Comparison of ENCODE assay signal across 9 cellular contexts in genomic region chr7:39580150-39580874, GRCh38. TPM values are rescaled to one million over a fixed set of nuclear protein-coding genes. Genes with fewer than 3 reads are reported as not detected.
DNase-seq lines count a peak whose midpoint lies in the region; ATAC-seq and TF ChIP-seq lines count a peak whose summit lies in the region.
"Had no signal": no experiment of that assay in that cellular context is flagged by ENCODE, and none has a peak within 500 bp of the region (broad histone marks: within the 10 kb centered on the region; RNA-seq: fewer than 3 reads in every experiment).

No MANE protein-coding gene starts in this region.

- no peaks in the 10 kb centered on the region for H3K27me3 ChIP-seq in right cardiac atrium (ENCODE audit: control insufficient read depth, insufficient read depth)
- H3K27me3 ChIP-seq in gastrocnemius medialis, result no peaks in the 10 kb centered on the region
- H3K27me3 ChIP-seq: BLaER1 treated with 17β-estradiol and CSF1 and Interleukin-3, amounts not matched to agents 10 nM and 100 nM had no signal

- peak; percentile 65 to 89 (median 83) for TF ChIP-seq CTCF in gastrocnemius medialis (IDR thresholded peaks at IDR 0.05 in 4 of 5, conservative IDR thresholded peaks at IDR 0.05 in 1 of 5)

- DNase-seq in activated gamma-delta T cell treated with Interleukin-2 at 50 U/mL for 16 hours (peak; percentile 73), activated gamma-delta T cell (lab: John Stamatoyannopoulos, UW) (no peak), NCI-H187 treated with DMSO at 0.1 percent for 48 hours (lab: John Stamatoyannopoulos, UW) (peak; percentile 9), T-helper 2 cell (peak; percentile 24 to 86 (median 46)), amygdala (lab: John Stamatoyannopoulos, UW) (peak in 53 of 56 donors; percentile 5 to 88 (median 45)), right cardiac atrium (peak; percentile 72 to 80 (median 78)), gastrocnemius medialis (peak; percentile 59 to 71)

- WGBS in right cardiac atrium, result 21% methylated on average over 8 of the region's 8 CpGs

- ATAC-seq in HG02973 (IDR thresholded peaks at IDR 0.05; ENCODE audit: unreplicated experiment) (peak; percentile 90), right cardiac atrium (peak; percentile 89 to 92), gastrocnemius medialis (peak; percentile 93 to 99)

- intact Hi-C loops in right cardiac atrium (cut with DNase I), result loop anchor here (2.0 to 5.0 kb wide), 2 partner anchors 166 to 167 kb away; no protein-coding TSS in a partner anchor
- intact Hi-C loops in gastrocnemius medialis (cut with DNase I; ENCODE audit: low total_unique reads), result loop anchor here (1.0 to 10.0 kb wide), 3 partner anchors 44 to 474 kb away; no protein-coding TSS in a partner anchor

- in situ Hi-C loops in gastrocnemius medialis (cut with MboI; ENCODE audit: low sequenced_read_pairs in 4 of 4), result loop anchor here (5.0 kb wide), 1 partner anchor 167 kb away; no protein-coding TSS in a partner anchor

- H3K36me3 ChIP-seq in gastrocnemius medialis, result no peaks in the 10 kb centered on the region

- TF ChIP-seq POLR2A in gastrocnemius medialis (IDR thresholded peaks at IDR 0.05), result no peak

- H3K27ac ChIP-seq in right cardiac atrium (ENCODE audit: low read length) (no peak overlapping the region), gastrocnemius medialis (no peak overlapping the region)
- H3K27ac ChIP-seq: BLaER1 treated with 17β-estradiol and CSF1 and Interleukin-3, amounts not matched to agents 10 nM and 100 nM had no signal

- H3K4me1 ChIP-seq in right cardiac atrium (ENCODE audit: control insufficient read depth, insufficient read depth, low read length) (no peaks in the 10 kb centered on the region), gastrocnemius medialis (no peaks in the 10 kb centered on the region)

- H3K9me3 ChIP-seq in right cardiac atrium (ENCODE audit: control insufficient read depth, low read length), result no peaks in the 10 kb centered on the region
- no peaks in the 10 kb centered on the region for H3K9me3 ChIP-seq in gastrocnemius medialis

- no peak overlapping the region for H3K4me3 ChIP-seq in right cardiac atrium (ENCODE audit: low read length)
- no peak overlapping the region for H3K4me3 ChIP-seq in gastrocnemius medialis
- H3K4me3 ChIP-seq: BLaER1 treated with 17β-estradiol and CSF1 and Interleukin-3, amounts not matched to agents 10 nM and 100 nM had no signal

RNA-seq across cellular contexts. Expression of gene YAE1, which starts 14.1 kb away (rescaled TPM):
- 10 to 100 TPM; 21.4 to 24.4 (median 22.4) TPM for total RNA-seq in right cardiac atrium
- polyA plus RNA-seq in right cardiac atrium, result 30.9 TPM
- total RNA-seq in gastrocnemius medialis, result 10 to 100 TPM in 2 of 4 donors, 1 to 10 TPM in 2; 4.6 to 20.2 (median 10.2) TPM

RNA-seq across cellular contexts. Expression of gene RALA, which starts 43.1 kb away (rescaled TPM):
- 10 to 100 TPM; 21.0 to 23.9 (median 22.4) TPM for total RNA-seq in right cardiac atrium
- polyA plus RNA-seq in right cardiac atrium, result 20.9 TPM
- total RNA-seq in gastrocnemius medialis, result 10 to 100 TPM in 3 of 4 donors, 1 to 10 TPM in 1; 9.2 to 11.6 (median 10.7) TPM
